In the genomic region with DNA sequence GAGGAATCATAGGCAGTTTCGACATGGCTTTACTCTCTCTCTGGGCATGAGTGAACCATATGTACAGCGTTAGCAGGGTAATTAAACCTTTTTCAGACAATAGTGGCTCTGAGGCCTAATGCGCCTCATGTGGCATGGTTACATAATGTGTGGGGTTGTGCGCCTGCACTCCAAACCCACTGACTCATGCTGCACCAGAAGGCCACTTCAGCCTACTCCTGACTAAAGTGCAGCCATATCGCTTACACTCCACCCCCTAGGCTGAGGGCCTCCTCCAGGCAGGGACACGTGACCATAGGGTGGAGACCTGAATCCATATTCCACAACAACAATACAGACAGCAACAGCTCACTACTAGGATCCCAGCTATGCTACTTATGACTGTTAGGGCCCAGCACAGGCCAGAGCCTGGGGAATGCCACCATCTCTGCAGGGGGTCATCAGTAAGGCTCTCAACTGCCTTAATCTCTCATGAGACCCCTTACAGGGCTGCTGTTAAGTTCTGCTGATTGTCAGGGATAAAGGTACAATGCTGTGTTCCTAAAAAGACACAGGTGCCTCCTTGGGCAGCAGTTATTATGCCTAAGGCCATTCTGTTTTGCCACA, we compare ENCODE assay signal across 12 cellular contexts. TPM values are rescaled to one million over a fixed set of nuclear protein-coding genes. Genes with fewer than 3 reads are reported as not detected.
DNase-seq lines count a peak whose midpoint lies in the region; ATAC-seq, FAIRE-seq and TF ChIP-seq lines count a peak whose summit lies in the region.
"Had no signal": no experiment of that assay in that cellular context is flagged by ENCODE, and none has a peak within 500 bp of the region (broad histone marks: within the 10 kb centered on the region; RNA-seq: fewer than 3 reads in every experiment).

No MANE protein-coding gene starts in this region.

- peak; percentile 59 for ATAC-seq in esophagus mucosa
- ATAC-seq: left lobe of liver had no signal

- no peak overlapping the region for H3K4me3 Mint-ChIP-seq in T-helper 2 cell treated with Interferon-gamma antibody and Interleukin-4, amounts not matched to agents 5 μg/mL and 100 μg/mL, for 36 hours

- TF ChIP-seq CTCF in AG10803 (conservative IDR thresholded peaks at IDR 0.05; ENCODE audit: low read length) (no peak), esophagus squamous epithelium (IDR thresholded peaks at IDR 0.05) (no peak)

- no peaks in the 10 kb centered on the region for H3K36me3 ChIP-seq in esophagus squamous epithelium
- H3K36me3 ChIP-seq: vagina had no signal

- H3K27ac ChIP-seq in esophagus squamous epithelium, result no peak overlapping the region
- H3K27ac ChIP-seq: vagina had no signal

- intact Hi-C loops in esophagus squamous epithelium (cut with DNase I), result no loop called here

- H3K4me1 ChIP-seq in esophagus squamous epithelium, result no peaks in the 10 kb centered on the region
- H3K4me1 ChIP-seq: vagina had no signal

- H3K9me3 ChIP-seq in esophagus squamous epithelium, result no peaks in the 10 kb centered on the region
- H3K9me3 ChIP-seq: vagina had no signal

- DNase-seq in AG10803 (ENCODE audit: low read depth) (peak; percentile 58), HT1080 (ENCODE audit: low read depth) (peak; percentile 63), NCI-H510A treated with DMSO at 0.1 percent for 48 hours (lab: John Stamatoyannopoulos, UW) (peak; percentile 50), frontal cortex (ENCODE audit: low spot score in 2 of 2) (no peak), cerebellar cortex (ENCODE audit: low spot score) (no peak), esophagus squamous epithelium (lab: John Stamatoyannopoulos, UW) (no peak)
- no peak for DNase-seq in T-helper 2 cell treated with Interferon-gamma antibody and Interleukin-4, amounts not matched to agents 5 μg/mL and 100 μg/mL, for 36 hours (ENCODE audit: low spot score)
- DNase-seq: amygdala, glutamatergic neuron had no signal

- no peak overlapping the region for H3K4me3 ChIP-seq in AG10803 (ENCODE audit: low read length)
- H3K4me3 ChIP-seq in esophagus squamous epithelium, result no peak overlapping the region
- H3K4me3 ChIP-seq: vagina had no signal

- no peaks in the 10 kb centered on the region for H3K27me3 ChIP-seq in esophagus squamous epithelium
- H3K27me3 ChIP-seq: vagina had no signal

- WGBS in esophagus squamous epithelium, 2 donors, result 88 to 98% methylated on average over 6 of the region's 6 CpGs

- no peaks in the 10 kb centered on the region for H3K36me3 Mint-ChIP-seq in T-helper 2 cell treated with Interferon-gamma antibody and Interleukin-4, amounts not matched to agents 5 μg/mL and 100 μg/mL, for 36 hours (ENCODE audit: low read depth)

- TF ChIP-seq POLR2A in esophagus squamous epithelium (IDR thresholded peaks at IDR 0.05), result no peak

- H3K27ac Mint-ChIP-seq in T-helper 2 cell treated with Interferon-gamma antibody and Interleukin-4, amounts not matched to agents 5 μg/mL and 100 μg/mL, for 36 hours, result no peak overlapping the region

- no peaks in the 10 kb centered on the region for H3K4me1 Mint-ChIP-seq in T-helper 2 cell treated with Interferon-gamma antibody and Interleukin-4, amounts not matched to agents 5 μg/mL and 100 μg/mL, for 36 hours (ENCODE audit: low read depth)

- no peak for FAIRE-seq in frontal cortex (lab: Jason Lieb, UNC)

- H3K9me3 Mint-ChIP-seq in T-helper 2 cell treated with Interferon-gamma antibody and Interleukin-4, amounts not matched to agents 5 μg/mL and 100 μg/mL, for 36 hours, result no peaks in the 10 kb centered on the region

- no peaks in the 10 kb centered on the region for H3K27me3 Mint-ChIP-seq in T-helper 2 cell treated with Interferon-gamma antibody and Interleukin-4, amounts not matched to agents 5 μg/mL and 100 μg/mL, for 36 hours (ENCODE audit: low read depth)

RNA-seq across cellular contexts. Expression of a gene that starts 13.4 kb away (rescaled TPM):
- total RNA-seq in HT1080 (2014; rRNA removed; shearing (Covaris generic)), result 6.2 and 10.1 TPM in 2 replicates
- polyA plus RNA-seq in HT1080 (2015; cell fraction: cytosol; rRNA removed), result 6.5 and 7.9 TPM in 2 replicates
- 29.1 and 32.5 TPM in 2 replicates for polyA plus RNA-seq in HT1080 (2015; cell fraction: nucleus; rRNA removed)
- total RNA-seq in esophagus mucosa (23.0 TPM), frontal cortex (67.7 TPM), esophagus squamous epithelium (10 to 100 TPM; 20.9 to 37.1 (median 26.2) TPM)

RNA-seq across cellular contexts. Expression of a gene that starts 14.5 kb away (rescaled TPM):
- 0.07 and 0.26 TPM in 2 replicates for total RNA-seq in HT1080 (2014; rRNA removed; shearing (Covaris generic))
- polyA plus RNA-seq in HT1080 (2015; cell fraction: cytosol; rRNA removed), result 0.08 and 0.31 TPM in 2 replicates
- 0.93 and 1.2 TPM in 2 replicates for polyA plus RNA-seq in HT1080 (2015; cell fraction: nucleus; rRNA removed)
- total RNA-seq in esophagus mucosa (357 TPM), frontal cortex (not detected), esophagus squamous epithelium (100 to 1,000 TPM; 113 to 422 (median 258) TPM)
- total RNA-seq: left lobe of liver had no signal

RNA-seq across cellular contexts. Expression of a gene that starts 59.2 kb away (rescaled TPM):
- total RNA-seq in HT1080 (2014; rRNA removed; shearing (Covaris generic)), result not detected in 2 replicates
- not detected in 2 replicates for polyA plus RNA-seq in HT1080 (2015; cell fraction: cytosol; rRNA removed)
- polyA plus RNA-seq in HT1080 (2015; cell fraction: nucleus; rRNA removed), result not detected in 2 replicates
- total RNA-seq in esophagus mucosa (0.08 TPM), frontal cortex (not detected), esophagus squamous epithelium (not detected)
- total RNA-seq: vagina had no signal

Comparison
In these comparisons a context has a peak if more than half of its experiments do, and no peak if none do; other contexts are left out.
1. DNase-seq: peak in AG10803 (single experiment), HT1080 (single experiment) and NCI-H510A treated with DMSO at 0.1 percent for 48 hours (single experiment); none in frontal cortex (0 of 2), cerebellar cortex (single experiment), T-helper 2 cell treated with Interferon-gamma antibody and Interleukin-4, amounts not matched to agents 5 μg/mL and 100 μg/mL, for 36 hours (single experiment) and esophagus squamous epithelium (single experiment).
2. RNA of a gene that starts 14.5 kb away (total RNA-seq): 113 to 422 TPM in esophagus squamous epithelium and 357 TPM in esophagus mucosa (single experiment); 0.07 to 0.26 TPM in HT1080 and not detected in frontal cortex (single experiment); every median in the first group is over 10 times any median in the second.